13 cellular contexts compared by ENCODE assay signal in the genomic region with DNA sequence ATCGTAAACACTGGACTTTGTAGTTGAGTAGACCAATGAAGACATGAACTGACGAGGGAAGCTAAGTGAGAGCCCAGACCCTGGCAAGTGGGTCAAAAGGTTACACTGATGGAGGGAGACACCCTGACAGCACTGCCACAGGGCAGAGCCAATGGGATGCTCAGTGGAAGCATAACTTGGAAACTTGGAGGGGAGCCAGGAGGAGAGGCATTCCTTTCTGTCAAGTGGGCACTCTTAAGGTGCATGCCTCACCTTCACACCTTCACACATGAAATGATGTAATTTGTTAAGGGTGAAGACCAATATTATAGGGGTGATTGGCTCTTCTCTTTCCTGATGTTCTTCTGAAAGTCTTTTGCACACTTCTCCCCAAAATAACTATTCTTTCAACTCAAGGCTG. TPM values are rescaled to one million over a fixed set of nuclear protein-coding genes. Genes with fewer than 3 reads are reported as not detected.
DNase-seq lines count a peak whose midpoint lies in the region; ATAC-seq and TF ChIP-seq lines count a peak whose summit lies in the region.
"Had no signal": no experiment of that assay in that cellular context is flagged by ENCODE, and none has a peak within 500 bp of the region (broad histone marks: within the 10 kb centered on the region; RNA-seq: fewer than 3 reads in every experiment).

No MANE protein-coding gene starts in this region.

- H3K27ac Mint-ChIP-seq in activated T-helper 2 cell treated with anti-CD3 and anti-CD28 coated beads, Interferon-gamma antibody, Interleukin-2, Interleukin-4, amounts not matched to agents 10 μg/mL and 5 μg/mL and 100 μg/mL, durations not matched to agents 14 hours and 24 hours and 36 hours, result no peak overlapping the region
- H3K27ac Mint-ChIP-seq: CD4-positive, alpha-beta memory T cell had no signal

- H3K4me3 Mint-ChIP-seq in activated T-helper 2 cell treated with anti-CD3 and anti-CD28 coated beads, Interferon-gamma antibody, Interleukin-2, Interleukin-4, amounts not matched to agents 10 μg/mL and 5 μg/mL and 100 μg/mL, durations not matched to agents 14 hours and 24 hours and 36 hours (ENCODE audit: low read depth), result no peak overlapping the region
- H3K4me3 Mint-ChIP-seq: CD4-positive, alpha-beta memory T cell had no signal

- no peaks in the 10 kb centered on the region for H3K9me3 ChIP-seq in lower lobe of right lung
- H3K9me3 ChIP-seq in thyroid gland, result no peaks in the 10 kb centered on the region
- no peaks in the 10 kb centered on the region for H3K9me3 ChIP-seq in aorta (ENCODE audit: control insufficient read depth, low read length)
- H3K9me3 ChIP-seq: A549, BE2C had no signal

- H3K4me1 Mint-ChIP-seq in activated T-helper 2 cell treated with anti-CD3 and anti-CD28 coated beads, Interferon-gamma antibody, Interleukin-2, Interleukin-4, amounts not matched to agents 10 μg/mL and 5 μg/mL and 100 μg/mL, durations not matched to agents 14 hours and 24 hours and 36 hours (ENCODE audit: low read depth), result no peaks in the 10 kb centered on the region

- H3K36me3 ChIP-seq in lower lobe of right lung (no peaks in the 10 kb centered on the region), thyroid gland (no peaks in the 10 kb centered on the region), aorta (ENCODE audit: control insufficient read depth in 1 of 2, insufficient read depth in 2 of 2, low read length in 1 of 2) (no peaks in the 10 kb centered on the region)

- H3K27me3 ChIP-seq in lower lobe of right lung (ENCODE audit: low read depth) (no peaks in the 10 kb centered on the region), thyroid gland (no peaks in the 10 kb centered on the region), aorta (ENCODE audit: control insufficient read depth in 1 of 2, insufficient read depth in 2 of 2, low read length in 1 of 2) (no peaks in the 10 kb centered on the region)
- H3K27me3 ChIP-seq: BE2C had no signal

- no peaks in the 10 kb centered on the region for H3K27me3 Mint-ChIP-seq in activated T-helper 2 cell treated with anti-CD3 and anti-CD28 coated beads, Interferon-gamma antibody, Interleukin-2, Interleukin-4, amounts not matched to agents 10 μg/mL and 5 μg/mL and 100 μg/mL, durations not matched to agents 14 hours and 24 hours and 36 hours (ENCODE audit: low read depth)
- H3K27me3 Mint-ChIP-seq: CD4-positive, alpha-beta memory T cell had no signal

- DNase-seq in DMS79 treated with DMSO at 0.1 percent for 48 hours (lab: John Stamatoyannopoulos, UW) (peak; percentile 67), lower lobe of right lung (no peak), thyroid gland (peak; percentile 31 to 33), NCI-H748 (lab: John Stamatoyannopoulos, UW; ENCODE audit: unreplicated experiment) (no peak), aorta (no peak)
- DNase-seq in activated T-helper 2 cell treated with anti-CD3 and anti-CD28 coated beads, Interferon-gamma antibody, Interleukin-2, Interleukin-4, amounts not matched to agents 10 μg/mL and 5 μg/mL and 100 μg/mL, durations not matched to agents 14 hours and 24 hours and 36 hours (ENCODE audit: low spot score), result no peak
- DNase-seq: BE2C; CD4-positive, alpha-beta memory T cell had no signal

- 79 to 87% methylated on average over 2 of the region's 2 CpGs for WGBS in thyroid gland, 2 donors
- 82 to 87% methylated on average over 2 of the region's 2 CpGs for WGBS in aorta, 2 donors

- H3K36me3 Mint-ChIP-seq in activated T-helper 2 cell treated with anti-CD3 and anti-CD28 coated beads, Interferon-gamma antibody, Interleukin-2, Interleukin-4, amounts not matched to agents 10 μg/mL and 5 μg/mL and 100 μg/mL, durations not matched to agents 14 hours and 24 hours and 36 hours (ENCODE audit: low read depth), result peaks cover 3% of the 10 kb centered on the region
- H3K36me3 Mint-ChIP-seq: CD4-positive, alpha-beta memory T cell had no signal

- H3K4me1 ChIP-seq in lower lobe of right lung, result no peaks in the 10 kb centered on the region
- H3K4me1 ChIP-seq in thyroid gland, result peaks cover 0 to 4% of the 10 kb centered on the region in 2 donors
- H3K4me1 ChIP-seq in aorta (ENCODE audit: control insufficient read depth in 1 of 2, insufficient read depth in 2 of 2, low read length in 2 of 2), result peaks cover 0 to 4% of the 10 kb centered on the region in 2 donors
- H3K4me1 ChIP-seq: A549, BE2C had no signal

- no peaks in the 10 kb centered on the region for H3K9me3 Mint-ChIP-seq in activated T-helper 2 cell treated with anti-CD3 and anti-CD28 coated beads, Interferon-gamma antibody, Interleukin-2, Interleukin-4, amounts not matched to agents 10 μg/mL and 5 μg/mL and 100 μg/mL, durations not matched to agents 14 hours and 24 hours and 36 hours

- H3K27ac ChIP-seq in lower lobe of right lung (no peak overlapping the region), thyroid gland (no peak overlapping the region), aorta (ENCODE audit: low read depth in 1 of 2, low read length in 2 of 2) (no peak overlapping the region)
- H3K27ac ChIP-seq: A549, C4-2B, GM23248, HL-60 had no signal

- TF ChIP-seq CTCF in lower lobe of right lung (IDR thresholded peaks at IDR 0.05) (no peak), thyroid gland (IDR thresholded peaks at IDR 0.05) (no peak)

- no peak for TF ChIP-seq RAD21 in Ishikawa (IDR thresholded peaks at IDR 0.05; ENCODE audit: low read depth)

- TF ChIP-seq EP300 in Ishikawa (IDR thresholded peaks at IDR 0.05; ENCODE audit: borderline replicate concordance), result no peak

- ATAC-seq in lower lobe of right lung, result peak; percentile 51 to 61
- no peak for ATAC-seq in aorta (ENCODE audit: low FRiP score)

- intact Hi-C loops in lower lobe of right lung (cut with DNase I) (no loop called here), thyroid gland (cut with DNase I) (no loop called here), aorta (cut with DNase I) (loop anchor here in 1 of 2 donors (1.0 kb wide), 1 partner anchor 149 kb away; no protein-coding TSS in a partner anchor)
- intact Hi-C loops in activated T-helper 2 cell treated with anti-CD3 and anti-CD28 coated beads, Interferon-gamma antibody, Interleukin-2, Interleukin-4, amounts not matched to agents 10 μg/mL and 5 μg/mL and 100 μg/mL, durations not matched to agents 14 hours and 24 hours and 36 hours (cut with micrococcal nuclease), result loop anchor here (5.0 kb wide), 1 partner anchor 1195 kb away; no protein-coding TSS in a partner anchor

- TF ChIP-seq POLR2A in thyroid gland (IDR thresholded peaks at IDR 0.05), result no peak

- H3K4me3 ChIP-seq in lower lobe of right lung (no peak overlapping the region), thyroid gland (replicated peaks in 1 of 3) (no peak overlapping the region), aorta (ENCODE audit: low read length in 2 of 2) (no peak overlapping the region)
- H3K4me3 ChIP-seq: A549, GM23248 had no signal

TF ChIP-seq in Ishikawa, 13 proteins besides CTCF, POLR2A, EP300 and RAD21:
- TF ChIP-seq CEBPB (IDR thresholded peaks at IDR 0.05) (no peak), EGR1 (IDR thresholded peaks at IDR 0.05) (no peak), NFIC (IDR thresholded peaks at IDR 0.05) (peak; percentile 48)

RNA-seq across cellular contexts. Expression of gene RPL37A, which starts 18.8 kb away (rescaled TPM):
- total RNA-seq in lower lobe of right lung (1,974 TPM), thyroid gland (1,000 to 10,000 TPM in 1 of 4 donors, 100 to 1,000 TPM in 3; 393 to 1,147 (median 736) TPM), aorta (1,000 to 10,000 TPM; 1,684 to 1,766 TPM)
- 1,000 to 10,000 TPM; 4,723 to 6,118 TPM for polyA plus RNA-seq in aorta
- total RNA-seq in activated T-helper 2 cell treated with anti-CD3 and anti-CD28 coated beads, Interferon-gamma antibody, Interleukin-2, Interleukin-4, amounts not matched to agents 10 μg/mL and 5 μg/mL and 100 μg/mL, durations not matched to agents 14 hours and 24 hours and 36 hours, result 3,117 and 3,296 TPM in 2 replicates

Comparison
In these comparisons a context has a peak if more than half of its experiments do, and no peak if none do; other contexts are left out.
1. DNase-seq: peak in DMS79 treated with DMSO at 0.1 percent for 48 hours (single experiment) and thyroid gland (2 of 2); none in lower lobe of right lung (single experiment), NCI-H748 (single experiment), aorta (0 of 2) and activated T-helper 2 cell treated with anti-CD3 and anti-CD28 coated beads, Interferon-gamma antibody, Interleukin-2, Interleukin-4, amounts not matched to agents 10 μg/mL and 5 μg/mL and 100 μg/mL, durations not matched to agents 14 hours and 24 hours and 36 hours (single experiment).